ENCODE assay signal across 8 cellular contexts in genomic region chr11:85855341-85855656, GRCh38. TPM values are rescaled to one million over a fixed set of nuclear protein-coding genes. Genes with fewer than 3 reads are reported as not detected.
DNase-seq lines count a peak whose midpoint lies in the region; ATAC-seq and TF ChIP-seq lines count a peak whose summit lies in the region.

CCDC83 (plus strand) TSS chr11:85855383; CDS start chr11:85865124, 9,741 bp downstream.

- H3K27me3 ChIP-seq in parathyroid adenoma (ENCODE audit: control insufficient read depth, insufficient read depth, low read length): no peaks in the 10 kb centered on the region

- TF ChIP-seq CTCF in fibroblast of pulmonary artery (IDR thresholded peaks at IDR 0.05; ENCODE audit: low read length, missing control alignments) (no peak), parathyroid adenoma (IDR thresholded peaks at IDR 0.05) (no peak), GM10266 (IDR thresholded peaks at IDR 0.05; ENCODE audit: control insufficient read depth, insufficient read depth, low read depth, missing control alignments) (no peak)

- H3K27me3 Mint-ChIP-seq in T-cell: no peaks in the 10 kb centered on the region

- H3K9ac ChIP-seq in ES-I3 (ENCODE audit: low read depth, low read length): peak within 1 kb of the TSS; percentile 83
- H3K9ac ChIP-seq in parathyroid adenoma: no peak within 1 kb of the TSS

- H3K4me2 ChIP-seq in parathyroid adenoma (ENCODE audit: low read length): peak within 1 kb of the TSS; percentile 73

- H3K4me3 ChIP-seq in fibroblast of pulmonary artery (replicated peaks; ENCODE audit: low read depth, low read length) (peak within 1 kb of the TSS; percentile 58), parathyroid adenoma (ENCODE audit: low read depth, low read length) (peak within 1 kb of the TSS; percentile 68)

- no peak for ATAC-seq in T-cell (replicated peaks in 1 of 4)

- POLR2A ChIA-PET in T-cell (lab: Charles Lee): interaction anchor here (0.5 to 1.6 kb wide), 5 partner anchors 32 to 333 kb away, joined by 3 to 6 read pairs (median 4); no protein-coding TSS in a partner anchor

- H3K4me1 Mint-ChIP-seq in T-cell: peaks cover 10 to 12% (median 11%) of the 10 kb centered on the region in 3 donors

- H3K27ac Mint-ChIP-seq in T-cell: peak within 1 kb of the TSS; percentile 90 to 94

- no peak for DNase-seq in T-cell
- DNase-seq in fibroblast of pulmonary artery (ENCODE audit: low read depth): no peak
- DNase-seq in posterior cingulate gyrus: no peak
- DNase-seq in activated CD4-positive, alpha-beta T cell treated with anti-CD3 and anti-CD28 coated beads, Interleukin-2, amount 50 U/mL, for 48 hours: no peak
- no peak for DNase-seq in KG1 (lab: John Stamatoyannopoulos, UW)
- no peak for DNase-seq in GM10266 (ENCODE audit: extremely low spot score)

- H3K27ac ChIP-seq in parathyroid adenoma: peak within 1 kb of the TSS; percentile 63

- H3K4me3 Mint-ChIP-seq in T-cell: peak within 1 kb of the TSS; percentile 87 to 91 (median 90)

- H3K4me1 ChIP-seq in ES-I3 (ENCODE audit: insufficient read depth, low read length) (peaks cover 6% of the 10 kb centered on the region; the same call in 1 of the 2 replicates), parathyroid adenoma (peaks cover 3% of the 10 kb centered on the region)

- H3K36me3 Mint-ChIP-seq in T-cell: no peaks in the 10 kb centered on the region

- intact Hi-C loops in posterior cingulate gyrus (cut with DNase I): loop anchor here (2.0 to 10.0 kb wide), 6 partner anchors 92 to 960 kb away; partner anchors contain the start of gene PICALM

- H2AFZ ChIP-seq in parathyroid adenoma: peak within 1 kb of the TSS; percentile 99

- H3K79me2 ChIP-seq in parathyroid adenoma: no peaks in the 10 kb centered on the region

- CTCF ChIA-PET in T-cell (lab: Charles Lee): interaction anchor here (0.7 to 2.2 kb wide), 31 partner anchors 8 to 437 kb away, joined by 3 to 15 read pairs (median 6); partner anchors contain the start of gene SYTL2 (in 1 of the 2)

- H3K9me3 Mint-ChIP-seq in T-cell: no peaks in the 10 kb centered on the region

- H3K9me3 ChIP-seq in ES-I3 (ENCODE audit: control insufficient read depth, insufficient read depth, low read length) (peaks cover 4% of the 10 kb centered on the region; the same call in 1 of the 2 replicates), parathyroid adenoma (ENCODE audit: control insufficient read depth, low read length) (no peaks in the 10 kb centered on the region)

- H3K36me3 ChIP-seq in ES-I3 (ENCODE audit: insufficient read depth, low read length): no peaks in the 10 kb centered on the region
- H3K36me3 ChIP-seq in parathyroid adenoma (ENCODE audit: control insufficient read depth, insufficient read depth, low read length): no peaks in the 10 kb centered on the region

RNA-seq across cellular contexts. Expression of gene CCDC83, which starts in this region (rescaled TPM):
- under 1 TPM in 1 of 5 donors, not detected in 4; 0.10 TPM for total RNA-seq in T-cell
